10 cellular contexts compared by ENCODE assay signal in the genomic region with DNA sequence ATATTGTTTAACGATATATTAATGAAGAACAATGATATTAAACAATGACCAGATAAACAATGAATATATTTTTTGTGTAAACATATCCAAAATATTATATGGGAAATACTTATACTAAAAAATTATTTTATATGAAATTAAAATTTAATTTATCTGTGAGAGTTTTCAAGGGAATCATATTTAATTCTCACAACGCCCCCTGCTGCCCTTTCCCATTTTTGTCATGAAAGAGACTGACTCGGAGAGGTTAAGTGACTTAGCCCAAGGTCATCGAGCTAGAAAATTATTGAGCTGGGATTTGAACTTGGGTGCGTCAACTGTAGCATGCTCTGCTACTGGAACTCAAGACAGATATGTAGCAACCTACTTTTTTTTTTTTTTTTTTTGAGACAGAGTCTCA. TPM values are rescaled to one million over a fixed set of nuclear protein-coding genes. Genes with fewer than 3 reads are reported as not detected.
DNase-seq lines count a peak whose midpoint lies in the region; ATAC-seq and TF ChIP-seq lines count a peak whose summit lies in the region.
"Had no signal": no experiment of that assay in that cellular context is flagged by ENCODE, and none has a peak within 500 bp of the region (broad histone marks: within the 10 kb centered on the region; RNA-seq: fewer than 3 reads in every experiment).

No MANE protein-coding gene starts in this region.

- no peak overlapping the region for H3K4ac ChIP-seq in mesenchymal stem cell (ENCODE audit: low read depth in 1 of 2, low read length in 2 of 2)

- H3K14ac ChIP-seq in mesenchymal stem cell (ENCODE audit: low read length in 2 of 2), result no peak overlapping the region

- H3K27ac ChIP-seq in mesenchymal stem cell (ENCODE audit: low read length, poor library complexity, severe bottlenecking), result no peak overlapping the region
- H3K27ac ChIP-seq: HL-60 had no signal

- H3K9ac ChIP-seq in mesenchymal stem cell (ENCODE audit: low read length), result no peak overlapping the region

- no peak overlapping the region for H4K91ac ChIP-seq in mesenchymal stem cell (ENCODE audit: low read length)

- ATAC-seq in natural killer cell (no peak), GM18867 (IDR thresholded peaks at IDR 0.05; ENCODE audit: unreplicated experiment) (no peak)

- no peak overlapping the region for H2BK5ac ChIP-seq in mesenchymal stem cell (ENCODE audit: low read depth, low read length, poor library complexity, severe bottlenecking)

- H2AK5ac ChIP-seq in mesenchymal stem cell (ENCODE audit: low read length, severe bottlenecking), result no peak overlapping the region

- intact Hi-C loops in natural killer cell (cut with micrococcal nuclease), result no loop called here

- H2BK120ac ChIP-seq in mesenchymal stem cell (ENCODE audit: low read depth, low read length), result no peak overlapping the region

- TF ChIP-seq CTCF in LNCaP clone FGC (IDR thresholded peaks at IDR 0.05; ENCODE audit: control insufficient read depth, extremely low read depth, insufficient read depth) (peak; percentile 48), astrocyte of the spinal cord (IDR thresholded peaks at IDR 0.05; ENCODE audit: low read depth, low read length) (peak; percentile 56), natural killer cell (IDR thresholded peaks at IDR 0.05) (peak; percentile 40)

- peaks cover 0 to 15% of the 10 kb centered on the region in 2 donors for H3K27me3 Mint-ChIP-seq in natural killer cell (ENCODE audit: low read depth in 2 of 2)

- H3K79me1 ChIP-seq in mesenchymal stem cell (replicated peaks; ENCODE audit: low read length, poor library complexity, severe bottlenecking), result no peaks in the 10 kb centered on the region

- no peak overlapping the region for H2AFZ ChIP-seq in mesenchymal stem cell (ENCODE audit: low read depth, low read length)

- no peak overlapping the region for H3K23ac ChIP-seq in mesenchymal stem cell (ENCODE audit: low read length in 2 of 2)

- H3K27me3 ChIP-seq in mesenchymal stem cell (ENCODE audit: control insufficient read depth in 1 of 2, insufficient read depth in 1 of 2, low read length in 2 of 2), result peaks cover 0 to under 1% of the 10 kb centered on the region in 2 experiments

- in situ Hi-C loops in astrocyte of the spinal cord (cut with HindIII; ENCODE audit: low sequenced_read_pairs), result no loop called here

- no peak overlapping the region for H3K4me3 Mint-ChIP-seq in natural killer cell

- H3K4me3 ChIP-seq in LNCaP clone FGC (ENCODE audit: low read depth, low read length) (no peak overlapping the region), astrocyte of the spinal cord (ENCODE audit: low read depth, low read length) (no peak overlapping the region), mesenchymal stem cell (ENCODE audit: insufficient read depth in 1 of 2, low read depth in 1 of 2, low read length in 2 of 2) (no peak overlapping the region)

- peaks cover 12% of the 10 kb centered on the region for H3K4me1 ChIP-seq in mesenchymal stem cell (ENCODE audit: control insufficient read depth, insufficient read depth, low read depth, low read length)

- H3K9me3 Mint-ChIP-seq in natural killer cell, result no peaks in the 10 kb centered on the region

- H3K4me2 ChIP-seq in mesenchymal stem cell (ENCODE audit: low read length, poor library complexity, severe bottlenecking), result no peak overlapping the region

- H3K36me3 ChIP-seq in mesenchymal stem cell (ENCODE audit: control insufficient read depth in 1 of 2, insufficient read depth in 2 of 2, low read depth in 1 of 2, low read length in 2 of 2), result no peaks in the 10 kb centered on the region

- H2BK15ac ChIP-seq in mesenchymal stem cell (ENCODE audit: low read depth, poor library complexity, severe bottlenecking), result no peak overlapping the region

- WGBS in mesenchymal stem cell, result 61% methylated on average over 3 of the region's 5 CpGs

- no peak overlapping the region for H4K8ac ChIP-seq in mesenchymal stem cell (ENCODE audit: low read length)

- H2BK12ac ChIP-seq in mesenchymal stem cell (ENCODE audit: low read length in 2 of 2), result no peak overlapping the region

- no peaks in the 10 kb centered on the region for H3K36me3 Mint-ChIP-seq in natural killer cell

- H3K9me3 ChIP-seq in mesenchymal stem cell (ENCODE audit: control insufficient read depth, low read length), result no peaks in the 10 kb centered on the region

- no peak overlapping the region for H3K18ac ChIP-seq in mesenchymal stem cell (ENCODE audit: low read depth in 1 of 2, low read length in 2 of 2)

- DNase-seq in DMS 273 (lab: John Stamatoyannopoulos, UW; ENCODE audit: unreplicated experiment) (peak; percentile 64), DMS 273 treated with DMSO at 0.1 percent for 48 hours (lab: John Stamatoyannopoulos, UW) (no peak), LNCaP clone FGC (ENCODE audit: low read depth) (no peak), astrocyte of the spinal cord (ENCODE audit: low read depth, low spot score) (no peak), natural killer cell (no peak), NCI-H1092 (lab: John Stamatoyannopoulos, UW) (no peak), mesenchymal stem cell (no peak)
- DNase-seq: 8988T had no signal

- no peak overlapping the region for H3K27ac Mint-ChIP-seq in natural killer cell

- peaks cover 0 to 4% of the 10 kb centered on the region in 2 donors for H3K4me1 Mint-ChIP-seq in natural killer cell

RNA-seq across cellular contexts. Expression of gene MYCBPAP, which starts 7.2 kb away (rescaled TPM):
- total RNA-seq in natural killer cell, result 1 to 10 TPM in 1 of 3 donors, under 1 TPM in 2; 0.26 to 4.9 (median 0.70) TPM
- polyA plus RNA-seq in mesenchymal stem cell (2013, experiment 1 of 2), result 0.23 TPM
- polyA plus RNA-seq in mesenchymal stem cell (2013, experiment 2 of 2), result 0.03 TPM

RNA-seq across cellular contexts. Expression of gene RSAD1, which starts 22.4 kb away (rescaled TPM):
- 10 to 100 TPM; 49.0 to 71.3 (median 56.5) TPM for total RNA-seq in natural killer cell
- polyA plus RNA-seq in mesenchymal stem cell (2013, experiment 1 of 2), result 9.6 TPM
- 9.3 TPM for polyA plus RNA-seq in mesenchymal stem cell (2013, experiment 2 of 2)

RNA-seq across cellular contexts. Expression of gene EPN3, which starts 31.5 kb away (rescaled TPM):
- not detected for total RNA-seq in natural killer cell
- polyA plus RNA-seq in mesenchymal stem cell (2013, experiment 1 of 2), result 0.01 TPM
- not detected for polyA plus RNA-seq in mesenchymal stem cell (2013, experiment 2 of 2)

RNA-seq across cellular contexts. Expression of gene CHAD, which starts 32.4 kb away (rescaled TPM):
- total RNA-seq in natural killer cell, result under 1 TPM in 1 of 3 donors, not detected in 2; 0.60 TPM
- polyA plus RNA-seq in mesenchymal stem cell (2013, experiment 1 of 2), result not detected
- not detected for polyA plus RNA-seq in mesenchymal stem cell (2013, experiment 2 of 2)

RNA-seq across cellular contexts. Expression of gene SPATA20, which starts 45.9 kb away (rescaled TPM):
- 10 to 100 TPM; 30.7 to 45.5 (median 32.5) TPM for total RNA-seq in natural killer cell
- polyA plus RNA-seq in mesenchymal stem cell (2013, experiment 1 of 2), result 36.6 TPM
- polyA plus RNA-seq in mesenchymal stem cell (2013, experiment 2 of 2), result 37.2 TPM
